Comparison of ENCODE assay signal across 1 cellular context in the genomic region with DNA sequence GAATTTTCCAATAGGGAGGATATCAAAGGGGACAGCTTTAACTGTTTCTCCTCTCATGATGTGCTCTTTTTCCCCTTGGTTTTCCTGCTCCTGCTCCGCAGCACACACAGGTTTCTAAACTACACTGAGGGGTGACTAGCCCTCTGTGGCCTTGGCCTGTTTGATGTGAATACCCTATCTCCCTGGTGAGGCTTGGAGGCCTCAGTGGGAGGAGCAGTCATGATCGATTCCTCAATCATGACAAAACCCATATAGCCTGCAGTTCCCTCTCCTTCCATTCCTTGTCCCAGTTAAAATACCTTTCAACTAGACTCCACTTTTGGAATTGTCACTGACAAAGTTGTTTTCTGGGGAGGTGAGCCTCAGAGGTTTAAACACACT.
TF ChIP-seq lines count a peak whose summit lies in the region.

No MANE protein-coding gene starts in this region.

TF ChIP-seq in A549, 52 proteins besides CTCF, POLR2A, EP300 and RAD21 (continued from another document):
- TF ChIP-seq, protein P1, sequence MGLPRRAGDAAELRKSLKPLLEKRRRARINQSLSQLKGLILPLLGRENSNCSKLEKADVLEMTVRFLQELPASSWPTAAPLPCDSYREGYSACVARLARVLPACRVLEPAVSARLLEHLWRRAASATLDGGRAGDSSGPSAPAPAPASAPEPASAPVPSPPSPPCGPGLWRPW (IDR thresholded peaks at IDR 0.05): no peak
- TF ChIP-seq ZSCAN20 (CRISPR knock-in tag; IDR thresholded peaks at IDR 0.05): no peak
- no peak for TF ChIP-seq ZC3H11A (IDR thresholded peaks at IDR 0.05)
- TF ChIP-seq RFX5 (IDR thresholded peaks at IDR 0.05): no peak
- TF ChIP-seq HOXB13 (CRISPR knock-in tag; IDR thresholded peaks at IDR 0.05; ENCODE audit: low read depth): no peak
